Comparison of ENCODE assay signal across 8 cellular contexts in genomic region chr13:80084086-80084676, GRCh38.
DNase-seq lines count a peak whose midpoint lies in the region; ATAC-seq and TF ChIP-seq lines count a peak whose summit lies in the region.

No MANE protein-coding gene starts in this region.

- H3K27me3 ChIP-seq in SJSA1 (replicated peaks) = no peaks in the 10 kb centered on the region
- no peaks in the 10 kb centered on the region for H3K27me3 ChIP-seq in suprapubic skin

- TF ChIP-seq CTCF in suprapubic skin (IDR thresholded peaks at IDR 0.05) = no peak

- H3K36me3 ChIP-seq in SJSA1 = no peaks in the 10 kb centered on the region
- no peaks in the 10 kb centered on the region for H3K36me3 ChIP-seq in suprapubic skin

- no peak for TF ChIP-seq EP300 in suprapubic skin (IDR thresholded peaks at IDR 0.05)

- DNase-seq in NCI-H2107 treated with DMSO at 0.1 percent for 48 hours (lab: John Stamatoyannopoulos, UW; ENCODE audit: unreplicated experiment) (peak; percentile 20), NCI-H2107 (lab: John Stamatoyannopoulos, UW) (no peak), SJSA1 (ENCODE audit: low read depth in 1 of 2, low spot score in 2 of 2) (peak in 1 of 2 experiments; percentile 99), glomerular visceral epithelial cell (ENCODE audit: extremely low spot score) (peak; percentile 63), suprapubic skin (ENCODE audit: low spot score in 2 of 2) (no peak), retina (no peak), Ammon's horn (ENCODE audit: low spot score) (no peak)

- no peak for ATAC-seq in HG02884 (IDR thresholded peaks at IDR 0.05; ENCODE audit: unreplicated experiment)

- H3K4me3 ChIP-seq in SJSA1 (no peak overlapping the region), suprapubic skin (no peak overlapping the region)

- no peak for TF ChIP-seq POLR2A in suprapubic skin (IDR thresholded peaks at IDR 0.05)

- 7% methylated on average over 2 of the region's 2 CpGs for WGBS in suprapubic skin

- H3K9me3 ChIP-seq in SJSA1 (replicated peaks) (no peaks in the 10 kb centered on the region), suprapubic skin (no peaks in the 10 kb centered on the region)

- H3K27ac ChIP-seq in SJSA1 = peak overlapping the region; percentile 93
- peak overlapping the region; percentile 68 for H3K27ac ChIP-seq in suprapubic skin

- peaks cover 52% of the 10 kb centered on the region for H3K4me1 ChIP-seq in SJSA1 (replicated peaks)
- H3K4me1 ChIP-seq in suprapubic skin = peaks cover 10% of the 10 kb centered on the region

Comparison
In these comparisons a context has a peak if more than half of its experiments do, and no peak if none do; other contexts are left out.
1. DNase-seq: peak in NCI-H2107 treated with DMSO at 0.1 percent for 48 hours (single experiment) and glomerular visceral epithelial cell (single experiment); none in NCI-H2107 (single experiment), suprapubic skin (0 of 2), retina (single experiment) and Ammon's horn (single experiment).